23 cellular contexts compared by ENCODE assay signal in genomic region chr4:72933029-72933428, GRCh38.
"Had no signal": no experiment of that assay in that cellular context is flagged by ENCODE, and none has a peak within 500 bp of the region (broad histone marks: within the 10 kb centered on the region; RNA-seq: fewer than 3 reads in every experiment).

No MANE protein-coding gene starts in this region.

- H3K79me2 ChIP-seq: hepatocyte had no signal

- H3K36me3 ChIP-seq: left lung, lower lobe of right lung, ovary, right atrium auricular region, right lobe of liver, stomach, thyroid gland, transverse colon, upper lobe of left lung, vagina had no signal

- H3K4me2 ChIP-seq: hepatocyte, smooth muscle cell had no signal

- H3K27me3 ChIP-seq: hepatocyte, left lung, ovary, right atrium auricular region, right lobe of liver, stomach, testis, thyroid gland, transverse colon, upper lobe of left lung, vagina had no signal

- H3K9me3 ChIP-seq: left lung, lower lobe of right lung, ovary, right atrium auricular region, right lobe of liver, stomach, testis, thyroid gland, transverse colon, upper lobe of left lung, vagina had no signal

- H3K27ac ChIP-seq: hepatocyte, left lung, lower lobe of right lung, ovary, right atrium auricular region, right lobe of liver, stomach, testis, thyroid gland, transverse colon, upper lobe of left lung, vagina had no signal

- H3K4me3 ChIP-seq: hepatocyte, left lung, lower lobe of right lung, ovary, right atrium auricular region, right lobe of liver, smooth muscle cell, stomach, testis, thyroid gland, transverse colon, upper lobe of left lung, vagina had no signal

- ATAC-seq: left colon; left lung; lower lobe of right lung; naive thymus-derived CD4-positive, alpha-beta T cell; natural killer cell treated with Interleukin-12 subunit alpha and Interleukin-12 subunit beta and Interleukin-15 and Interleukin-18, amount 100 ng/mL, for 72 hours; right lobe of liver; stimulated activated naive B cell treated with anti-CD40 and anti-IgM and Interleukin-4, amounts not matched to agents 10 μg/mL and 1 μg/mL and 100 μg/mL, for 72 hours; stimulated activated naive CD8-positive, alpha-beta T cell treated with anti-CD3 and anti-CD28 coated beads, Interleukin-15, Interleukin-2, amounts not matched to agents 100 U/mL and 50 U/mL, for 24 hours had no signal

- H3K4me1 ChIP-seq: left lung, lower lobe of right lung, right atrium auricular region, right lobe of liver, stomach, testis, thyroid gland, transverse colon, upper lobe of left lung, vagina had no signal

- DNase-seq: kidney; left colon; left lung; lower lobe of right lung; mammary epithelial cell; mesenchymal stem cell; naive thymus-derived CD4-positive, alpha-beta T cell; ovary; right lobe of liver; stimulated activated CD4-positive, alpha-beta T cell treated with anti-CD3 and anti-CD28 coated beads, Interleukin-2, amount 100 ng/mL, for 24 hours; stimulated activated CD4-positive, alpha-beta T cell treated with anti-CD3 and anti-CD28 coated beads, Interleukin-4, amount 100 ng/mL, for 1 hour; stimulated activated naive B cell treated with anti-CD40 and anti-IgM and Interleukin-4, amounts not matched to agents 10 μg/mL and 1 μg/mL and 100 μg/mL, for 72 hours; stimulated activated naive CD8-positive, alpha-beta T cell treated with anti-CD3 and anti-CD28 coated beads, Interleukin-15, Interleukin-2, amounts not matched to agents 100 U/mL and 50 U/mL, for 24 hours; stomach; testis; thyroid gland; transverse colon had no signal
